ENCODE assay signal across 27 cellular contexts in genomic region chr11:120486138-120486537, GRCh38. TPM values are rescaled to one million over a fixed set of nuclear protein-coding genes. Genes with fewer than 3 reads are reported as not detected.
"Had no signal": no experiment of that assay in that cellular context is flagged by ENCODE, and none has a peak within 500 bp of the region (broad histone marks: within the 10 kb centered on the region; RNA-seq: fewer than 3 reads in every experiment).

No MANE protein-coding gene starts in this region.

- DNase-seq: islet precursor cell; mesendoderm; naive B cell; natural killer cell; nephron progenitor cell; occipital lobe; psoas muscle; stimulated activated CD4-positive, alpha-beta T cell treated with anti-CD3 and anti-CD28 coated beads, Interleukin-12 subunit alpha, Interleukin-12 subunit beta, amount 100 ng/mL, for 4 hours; stimulated activated CD4-positive, alpha-beta T cell treated with anti-CD3 and anti-CD28 coated beads, Interleukin-15, amount 100 ng/mL, for 24 hours; stimulated activated CD4-positive, alpha-beta T cell treated with anti-CD3 and anti-CD28 coated beads, Interleukin-2, amount 100 ng/mL, for 24 hours; stimulated activated CD4-positive, alpha-beta T cell treated with anti-CD3 and anti-CD28 coated beads, Interleukin-4, amount 100 ng/mL, for 1 hour; stimulated activated naive B cell treated with anti-CD40 and anti-IgM and Interleukin-4, amounts not matched to agents 10 μg/mL and 1 μg/mL and 100 μg/mL, for 72 hours; stimulated activated naive CD8-positive, alpha-beta T cell treated with anti-CD3 and anti-CD28 coated beads, Interleukin-15, Interleukin-2, amounts not matched to agents 100 U/mL and 50 U/mL, for 24 hours; stomach; testis; thyroid gland; transverse colon; upper lobe of left lung had no signal

- H3K27me3 ChIP-seq: hepatocyte, neural progenitor cell, stomach, testis, thyroid gland, transverse colon, upper lobe of left lung, vagina had no signal

- H3K27ac ChIP-seq: hepatocyte, neural progenitor cell, neutrophil, parathyroid adenoma, psoas muscle, skin epidermis, stomach, testis, thyroid gland, transverse colon, upper lobe of left lung, vagina had no signal

- H3K4me1 ChIP-seq: neural progenitor cell, parathyroid adenoma, psoas muscle, stomach, testis, thyroid gland, transverse colon, upper lobe of left lung, vagina had no signal

- H3K9me3 ChIP-seq: neutrophil, psoas muscle, stomach, testis, thyroid gland, transverse colon, upper lobe of left lung, vagina had no signal

- H3K4me3 ChIP-seq: hepatocyte, lung, neural progenitor cell, psoas muscle, skin epidermis, stomach, testis, thyroid gland, transverse colon, upper lobe of left lung, vagina had no signal

- ATAC-seq: left lobe of liver; natural killer cell; psoas muscle; sciatic nerve; stimulated activated naive B cell treated with anti-CD40 and anti-IgM and Interleukin-4, amounts not matched to agents 10 μg/mL and 1 μg/mL and 100 μg/mL, for 72 hours; stimulated activated naive CD8-positive, alpha-beta T cell treated with anti-CD3 and anti-CD28 coated beads, Interleukin-15, Interleukin-2, amounts not matched to agents 100 U/mL and 50 U/mL, for 24 hours had no signal

- H3K36me3 ChIP-seq: neutrophil had no signal

RNA-seq across cellular contexts. Expression of gene GRIK4, which starts 25.4 kb away (rescaled TPM):
- total RNA-seq: stomach had no signal
